1 cellular context compared by ENCODE assay signal in the genomic region with DNA sequence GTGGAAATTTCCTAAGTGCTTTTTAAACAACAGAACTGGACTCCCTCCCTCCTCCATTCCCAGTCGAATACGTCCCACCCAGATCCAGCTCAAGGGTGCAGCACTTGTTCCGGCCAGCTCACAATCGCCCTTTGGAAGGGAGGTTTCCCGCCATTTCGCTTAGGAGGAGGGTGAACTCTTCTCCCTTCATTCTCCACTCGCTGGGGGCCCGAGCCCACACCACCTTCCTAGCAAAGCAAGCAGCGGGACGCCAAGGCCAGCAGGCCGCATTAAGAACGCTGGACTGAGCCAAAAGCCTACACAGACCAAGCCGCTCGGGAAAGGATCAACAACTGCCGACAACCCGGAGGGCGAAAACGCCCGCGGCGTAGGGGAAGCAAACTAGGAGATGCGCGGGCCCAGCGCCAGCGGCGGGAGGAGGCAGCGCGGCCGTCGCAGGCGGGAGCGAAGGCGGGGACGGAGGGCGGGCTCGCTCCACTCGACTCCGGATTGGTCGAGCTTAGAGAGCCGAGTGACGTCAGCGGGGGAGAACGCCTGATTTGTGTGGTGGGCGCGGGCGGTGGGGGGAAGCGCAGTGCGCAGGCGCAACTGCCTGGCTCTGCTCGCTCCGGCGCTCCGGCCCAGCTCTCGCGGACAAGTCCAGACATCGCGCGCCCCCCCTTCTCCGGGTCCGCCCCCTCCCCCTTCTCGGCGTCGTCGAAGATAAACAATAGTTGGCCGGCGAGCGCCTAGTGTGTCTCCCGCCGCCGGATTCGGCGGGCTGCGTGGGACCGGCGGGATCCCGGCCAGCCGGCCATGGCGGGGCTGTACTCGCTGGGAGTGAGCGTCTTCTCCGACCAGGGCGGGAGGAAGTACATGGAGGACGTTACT.
TF ChIP-seq lines count a peak whose summit lies in the region.

A gene (plus strand): TSS at position 574 of the 870 bp plus-strand sequence. CDS start 222 bp downstream, at position 796.

TF ChIP-seq in HEK293, 187 proteins besides CTCF, POLR2A, EP300 and RAD21 (continued from another document):
- TF ChIP-seq, protein P1, sequence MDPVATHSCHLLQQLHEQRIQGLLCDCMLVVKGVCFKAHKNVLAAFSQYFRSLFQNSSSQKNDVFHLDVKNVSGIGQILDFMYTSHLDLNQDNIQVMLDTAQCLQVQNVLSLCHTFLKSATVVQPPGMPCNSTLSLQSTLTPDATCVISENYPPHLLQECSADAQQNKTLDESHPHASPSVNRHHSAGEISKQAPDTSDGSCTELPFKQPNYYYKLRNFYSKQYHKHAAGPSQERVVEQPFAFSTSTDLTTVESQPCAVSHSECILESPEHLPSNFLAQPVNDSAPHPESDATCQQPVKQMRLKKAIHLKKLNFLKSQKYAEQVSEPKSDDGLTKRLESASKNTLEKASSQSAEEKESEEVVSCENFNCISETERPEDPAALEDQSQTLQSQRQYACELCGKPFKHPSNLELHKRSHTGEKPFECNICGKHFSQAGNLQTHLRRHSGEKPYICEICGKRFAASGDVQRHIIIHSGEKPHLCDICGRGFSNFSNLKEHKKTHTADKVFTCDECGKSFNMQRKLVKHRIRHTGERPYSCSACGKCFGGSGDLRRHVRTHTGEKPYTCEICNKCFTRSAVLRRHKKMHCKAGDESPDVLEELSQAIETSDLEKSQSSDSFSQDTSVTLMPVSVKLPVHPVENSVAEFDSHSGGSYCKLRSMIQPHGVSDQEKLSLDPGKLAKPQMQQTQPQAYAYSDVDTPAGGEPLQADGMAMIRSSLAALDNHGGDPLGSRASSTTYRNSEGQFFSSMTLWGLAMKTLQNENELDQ (tag by site-specific recombination; IDR thresholded peaks at IDR 0.05; ENCODE audit: low read depth) = no peak
- TF ChIP-seq ZNF366 (tag by site-specific recombination; conservative IDR thresholded peaks at IDR 0.05) = peak; percentile 99
- TF ChIP-seq ZNF266 (tag by site-specific recombination; IDR thresholded peaks at IDR 0.05; ENCODE audit: low read depth) = no peak
- peak; percentile 97 for TF ChIP-seq EGR2 (tag by site-specific recombination; IDR thresholded peaks at IDR 0.05; ENCODE audit: low read depth)
- TF ChIP-seq ZNF777 (tag by site-specific recombination; IDR thresholded peaks at IDR 0.05; ENCODE audit: borderline replicate concordance) = peak; percentile 92
- peak; percentile 93 for TF ChIP-seq ZFP69B (tag by site-specific recombination; IDR thresholded peaks at IDR 0.05)
- peak; percentile 67 for TF ChIP-seq ZNF843 (tag by site-specific recombination; IDR thresholded peaks at IDR 0.05)
- TF ChIP-seq ZNF707 (tag by site-specific recombination; IDR thresholded peaks at IDR 0.05) = no peak
- no peak for TF ChIP-seq ZNF626 (tag by site-specific recombination; IDR thresholded peaks at IDR 0.05)
- peak; percentile 80; the same call in 1 of the 2 replicates for TF ChIP-seq BCL11A (tag by site-specific recombination; IDR thresholded peaks at IDR 0.05; ENCODE audit: low read depth)
